ENCODE assay signal across 17 cellular contexts in the genomic region with DNA sequence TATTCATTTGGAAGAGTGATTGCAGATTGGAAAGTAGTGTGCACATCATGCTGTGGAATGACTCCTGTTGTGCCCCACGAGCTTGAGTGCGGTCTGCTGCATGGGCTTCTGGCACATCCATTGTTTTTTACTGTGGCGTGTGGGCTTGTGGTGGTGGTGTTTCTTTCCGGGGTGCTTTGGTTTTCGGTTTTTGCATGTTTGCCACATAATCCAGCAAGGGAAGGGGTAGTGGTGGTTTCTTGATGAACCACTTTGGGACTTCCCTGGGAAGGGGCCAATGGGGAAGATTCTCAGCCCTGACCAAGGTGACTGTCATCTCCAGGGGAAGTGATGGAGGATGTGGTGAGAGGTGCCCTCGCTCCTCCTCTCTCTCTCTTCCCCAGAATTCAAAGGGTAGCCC. TPM values are rescaled to one million over a fixed set of nuclear protein-coding genes. Genes with fewer than 3 reads are reported as not detected.
DNase-seq lines count a peak whose midpoint lies in the region; ATAC-seq and TF ChIP-seq lines count a peak whose summit lies in the region.
"Had no signal": no experiment of that assay in that cellular context is flagged by ENCODE, and none has a peak within 500 bp of the region (broad histone marks: within the 10 kb centered on the region; RNA-seq: fewer than 3 reads in every experiment).

No MANE protein-coding gene starts in this region.

- peak; percentile 56 for ATAC-seq in activated CD8-positive, alpha-beta T cell treated with anti-CD3 and anti-CD28 coated beads, Interleukin-2, amount 10 ng/mL, durations not matched to agents 7 days and 5 days
- ATAC-seq in central memory CD8-positive, alpha-beta T cell (replicated peaks; ENCODE audit: extremely low read depth, poor library complexity, severe bottlenecking): peak; percentile 49
- ATAC-seq in GM18870 (IDR thresholded peaks at IDR 0.05; ENCODE audit: unreplicated experiment) (no peak), foreskin keratinocyte (no peak)
- ATAC-seq: left colon had no signal

- POLR2A ChIA-PET in activated CD8-positive, alpha-beta T cell treated with anti-CD3 and anti-CD28 coated beads, Interleukin-2, amount 10 ng/mL, durations not matched to agents 7 days and 5 days (lab: Charles Lee): interaction anchor here (1.0 kb wide), 1 partner anchor 141 kb away, joined by 4 read pairs; no protein-coding TSS in a partner anchor

- H3K27me3 Mint-ChIP-seq in activated CD8-positive, alpha-beta T cell treated with anti-CD3 and anti-CD28 coated beads, Interleukin-2, amount 10 ng/mL, durations not matched to agents 7 days and 5 days (ENCODE audit: low read depth): no peaks in the 10 kb centered on the region
- H3K27me3 Mint-ChIP-seq in central memory CD8-positive, alpha-beta T cell: no peaks in the 10 kb centered on the region

- H3K4me1 Mint-ChIP-seq in activated CD8-positive, alpha-beta T cell treated with anti-CD3 and anti-CD28 coated beads, Interleukin-2, amount 10 ng/mL, durations not matched to agents 7 days and 5 days (ENCODE audit: low read depth): peaks cover 98% of the 10 kb centered on the region
- H3K4me1 Mint-ChIP-seq in central memory CD8-positive, alpha-beta T cell: peaks cover 34% of the 10 kb centered on the region

- DNase-seq in activated T-cell treated with anti-CD3 and anti-CD28 coated beads for 24 hours (ENCODE audit: low read depth) (peak; percentile 30), activated T-cell treated with anti-CD3 and anti-CD28 coated beads for 4 hours (no peak), D341Med (ENCODE audit: low spot score) (no peak), foreskin keratinocyte (no peak)
- DNase-seq in activated CD8-positive, alpha-beta T cell treated with anti-CD3 and anti-CD28 coated beads, Interleukin-2, amount 10 ng/mL, durations not matched to agents 7 days and 5 days: peak; percentile 61
- DNase-seq in central memory CD8-positive, alpha-beta T cell (ENCODE audit: low spot score in 2 of 2): no peak
- peak; percentile 25 to 58 for DNase-seq in stimulated activated CD8-positive, alpha-beta memory T cell treated with anti-CD3 and anti-CD28 coated beads, Interleukin-7, amount 100 ng/mL, for 48 hours (ENCODE audit: extremely low read depth in 1 of 2, low read depth in 1 of 2)
- DNase-seq: aorta, Calu3, left colon, NCI-H2081, posterior cingulate gyrus, stomach, uterus had no signal

- peak overlapping the region; percentile 79 for H3K27ac Mint-ChIP-seq in activated CD8-positive, alpha-beta T cell treated with anti-CD3 and anti-CD28 coated beads, Interleukin-2, amount 10 ng/mL, durations not matched to agents 7 days and 5 days
- H3K27ac Mint-ChIP-seq in central memory CD8-positive, alpha-beta T cell (ENCODE audit: low read depth): peak overlapping the region; percentile 74

- no peak for TF ChIP-seq CTCF in foreskin keratinocyte (conservative IDR thresholded peaks at IDR 0.05)

- H3K36me3 Mint-ChIP-seq in activated CD8-positive, alpha-beta T cell treated with anti-CD3 and anti-CD28 coated beads, Interleukin-2, amount 10 ng/mL, durations not matched to agents 7 days and 5 days (ENCODE audit: low read depth): peaks cover 88% of the 10 kb centered on the region
- peaks cover 56% of the 10 kb centered on the region for H3K36me3 Mint-ChIP-seq in central memory CD8-positive, alpha-beta T cell (ENCODE audit: insufficient read depth)

- H3K9me3 Mint-ChIP-seq in activated CD8-positive, alpha-beta T cell treated with anti-CD3 and anti-CD28 coated beads, Interleukin-2, amount 10 ng/mL, durations not matched to agents 7 days and 5 days (ENCODE audit: insufficient read depth): no peaks in the 10 kb centered on the region
- no peaks in the 10 kb centered on the region for H3K9me3 Mint-ChIP-seq in central memory CD8-positive, alpha-beta T cell

- H3K27me3 ChIP-seq in foreskin keratinocyte: no peaks in the 10 kb centered on the region
- H3K27me3 ChIP-seq: esophagus muscularis mucosa, stomach, uterus had no signal

- peak overlapping the region; percentile 23 for H3K4me3 Mint-ChIP-seq in activated CD8-positive, alpha-beta T cell treated with anti-CD3 and anti-CD28 coated beads, Interleukin-2, amount 10 ng/mL, durations not matched to agents 7 days and 5 days
- no peak overlapping the region for H3K4me3 Mint-ChIP-seq in central memory CD8-positive, alpha-beta T cell

- H3K4me1 ChIP-seq in foreskin keratinocyte: no peaks in the 10 kb centered on the region
- H3K4me1 ChIP-seq: stomach, uterus had no signal

- no peak overlapping the region for H3K27ac ChIP-seq in foreskin keratinocyte
- H3K27ac ChIP-seq: coronary artery, esophagus muscularis mucosa, stomach, uterus had no signal

- CTCF ChIA-PET in activated CD8-positive, alpha-beta T cell treated with anti-CD3 and anti-CD28 coated beads, Interleukin-2, amount 10 ng/mL, durations not matched to agents 7 days and 5 days (lab: Charles Lee): interaction anchor here (1.0 to 2.0 kb wide), 6 partner anchors 9 to 105 kb away, joined by 3 to 5 read pairs (median 4); no protein-coding TSS in a partner anchor

RNA-seq across cellular contexts. Expression of gene COA5, which starts 57.0 kb away (rescaled TPM):
- total RNA-seq in activated CD8-positive, alpha-beta T cell treated with anti-CD3 and anti-CD28 coated beads, Interleukin-2, amount 10 ng/mL, durations not matched to agents 7 days and 5 days: 10 to 100 TPM; 18.8 to 21.8 TPM
- 11.1 and 12.7 TPM in 2 replicates for total RNA-seq in foreskin keratinocyte
- 15.6 and 17.8 TPM in 2 replicates for polyA plus RNA-seq in foreskin keratinocyte

RNA-seq across cellular contexts. Expression of gene UNC50, which starts 57.1 kb away (rescaled TPM):
- total RNA-seq in activated CD8-positive, alpha-beta T cell treated with anti-CD3 and anti-CD28 coated beads, Interleukin-2, amount 10 ng/mL, durations not matched to agents 7 days and 5 days: 10 to 100 TPM; 25.5 to 26.1 TPM
- 36.2 and 38.5 TPM in 2 replicates for total RNA-seq in foreskin keratinocyte
- polyA plus RNA-seq in foreskin keratinocyte: 36.4 and 42.7 TPM in 2 replicates

Comparison
In these comparisons a context has a peak if more than half of its experiments do, and no peak if none do; other contexts are left out.
1. DNase-seq: peak in activated T-cell treated with anti-CD3 and anti-CD28 coated beads for 24 hours (single experiment), activated CD8-positive, alpha-beta T cell treated with anti-CD3 and anti-CD28 coated beads, Interleukin-2, amount 10 ng/mL, durations not matched to agents 7 days and 5 days (single experiment) and stimulated activated CD8-positive, alpha-beta memory T cell treated with anti-CD3 and anti-CD28 coated beads, Interleukin-7, amount 100 ng/mL, for 48 hours (2 of 2); none in activated T-cell treated with anti-CD3 and anti-CD28 coated beads for 4 hours (single experiment), central memory CD8-positive, alpha-beta T cell (0 of 2), D341Med (single experiment) and foreskin keratinocyte (0 of 2).
2. ATAC-seq: peak in activated CD8-positive, alpha-beta T cell treated with anti-CD3 and anti-CD28 coated beads, Interleukin-2, amount 10 ng/mL, durations not matched to agents 7 days and 5 days (single experiment) and central memory CD8-positive, alpha-beta T cell (single experiment); none in GM18870 (single experiment) and foreskin keratinocyte (single experiment).